Comparison of ENCODE assay signal across 1 cellular context in genomic region chr10:112429654-112430230, GRCh38.
TF ChIP-seq lines count a peak whose summit lies in the region.

No MANE protein-coding gene starts in this region.

TF ChIP-seq in SK-N-SH treated with all-trans-retinoic acid at 6 μM for 48 hours, 23 proteins besides CTCF, POLR2A, EP300 and RAD21 (continued from another document):
- no peak for TF ChIP-seq POU6F1 (CRISPR knock-in tag; IDR thresholded peaks at IDR 0.05; ENCODE audit: borderline replicate concordance, low read depth)
- no peak for TF ChIP-seq ZNF70 (CRISPR knock-in tag; IDR thresholded peaks at IDR 0.05)
